Comparison of ENCODE assay signal across 10 cellular contexts in the genomic region with DNA sequence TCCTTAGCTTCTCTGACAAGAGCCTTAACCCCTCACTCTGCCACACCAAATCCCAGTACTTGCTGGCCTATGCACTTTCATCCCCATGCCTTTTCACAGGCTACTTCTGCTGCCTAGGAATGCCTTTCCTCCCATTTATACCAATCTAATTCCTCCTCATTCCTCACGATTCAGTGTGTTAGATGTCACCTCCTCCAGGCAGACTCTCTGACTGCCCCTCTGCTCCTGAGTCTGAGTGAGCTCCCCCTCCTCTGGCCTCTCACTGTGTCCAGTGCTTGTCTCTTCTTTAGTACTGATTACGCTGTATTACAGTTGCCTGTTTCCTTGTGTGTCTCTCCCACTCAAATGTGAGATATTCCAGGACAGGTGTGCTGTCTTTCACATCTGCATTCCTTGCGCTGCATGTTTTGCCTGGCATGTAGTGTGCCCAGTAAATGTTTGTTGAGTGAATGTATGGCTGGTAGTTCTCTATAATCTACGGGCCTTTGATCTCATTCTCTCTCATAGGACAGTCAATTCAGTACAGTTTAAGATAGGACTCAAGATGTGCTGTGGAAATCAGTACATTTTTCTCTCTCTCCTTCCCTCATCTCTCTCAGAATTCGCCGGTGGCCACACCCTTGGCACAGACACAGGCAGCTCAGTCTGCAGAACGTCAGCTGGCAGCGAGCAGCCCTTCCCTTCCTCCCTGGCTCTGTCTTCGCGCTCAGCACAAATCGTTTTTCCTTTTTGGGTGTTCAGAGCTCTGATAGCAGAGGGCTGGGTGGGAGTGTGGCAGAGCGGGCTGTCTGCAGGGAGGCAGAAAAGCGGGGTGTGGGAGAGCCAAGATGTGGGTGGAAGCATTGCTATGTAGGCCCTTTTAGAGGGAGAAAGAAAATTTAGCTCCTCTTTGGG. TPM values are rescaled to one million over a fixed set of nuclear protein-coding genes. Genes with fewer than 3 reads are reported as not detected.
DNase-seq lines count a peak whose midpoint lies in the region; ATAC-seq and TF ChIP-seq lines count a peak whose summit lies in the region.
"Had no signal": no experiment of that assay in that cellular context is flagged by ENCODE, and none has a peak within 500 bp of the region (broad histone marks: within the 10 kb centered on the region; RNA-seq: fewer than 3 reads in every experiment).

No MANE protein-coding gene starts in this region.

- H3K27ac Mint-ChIP-seq in activated CD8-positive, alpha-beta T cell treated with anti-CD3 and anti-CD28 coated beads, Interleukin-2, amount 10 ng/mL, durations not matched to agents 7 days and 5 days: no peak overlapping the region

- no peaks in the 10 kb centered on the region for H3K36me3 Mint-ChIP-seq in activated CD8-positive, alpha-beta T cell treated with anti-CD3 and anti-CD28 coated beads, Interleukin-2, amount 10 ng/mL, durations not matched to agents 7 days and 5 days (ENCODE audit: low read depth)

- H3K27me3 Mint-ChIP-seq in activated CD8-positive, alpha-beta T cell treated with anti-CD3 and anti-CD28 coated beads, Interleukin-2, amount 10 ng/mL, durations not matched to agents 7 days and 5 days (ENCODE audit: low read depth): peaks cover 28% of the 10 kb centered on the region

- peaks cover 0 to 9% of the 10 kb centered on the region in 2 donors for H3K4me1 ChIP-seq in left lung
- H3K4me1 ChIP-seq in thoracic aorta (ENCODE audit: control insufficient read depth in 1 of 2, low read depth in 2 of 2): peaks cover 17 to 35% of the 10 kb centered on the region in 2 donors

- H3K27ac ChIP-seq in left lung (peak overlapping the region; percentile 58 to 65), thoracic aorta (peak overlapping the region; percentile 53 to 78)

- TF ChIP-seq CTCF in left lung (IDR thresholded peaks at IDR 0.05) (no peak), thoracic aorta (IDR thresholded peaks at IDR 0.05) (no peak)

- H3K4me3 Mint-ChIP-seq in activated CD8-positive, alpha-beta T cell treated with anti-CD3 and anti-CD28 coated beads, Interleukin-2, amount 10 ng/mL, durations not matched to agents 7 days and 5 days: no peak overlapping the region

- CTCF ChIA-PET in activated CD8-positive, alpha-beta T cell treated with anti-CD3 and anti-CD28 coated beads, Interleukin-2, amount 10 ng/mL, durations not matched to agents 7 days and 5 days (lab: Charles Lee): interaction anchor here (1.1 to 1.2 kb wide), 2 partner anchors 66 to 67 kb away, joined by 3 to 4 read pairs; a partner anchor contains a TSS

- H3K4me3 ChIP-seq in left lung: no peak overlapping the region
- H3K4me3 ChIP-seq in thoracic aorta: peak overlapping the region; percentile 47

- DNase-seq in NCI-H226 (peak; percentile 83), cerebellar cortex (ENCODE audit: low spot score) (peak; percentile 55), left lung (peak in 1 of 2 donors; percentile 51), thoracic aorta (ENCODE audit: low spot score) (no peak), OCI-M1 (lab: John Stamatoyannopoulos, UW) (no peak), KG1 (lab: John Stamatoyannopoulos, UW) (no peak)
- DNase-seq in activated CD8-positive, alpha-beta T cell treated with anti-CD3 and anti-CD28 coated beads, Interleukin-2, amount 10 ng/mL, durations not matched to agents 7 days and 5 days: no peak
- DNase-seq: activated T-cell treated with anti-CD3 and anti-CD28 coated beads, Interleukin-2, amount 50 U/mL, for 48 hours had no signal

- H3K4me1 Mint-ChIP-seq in activated CD8-positive, alpha-beta T cell treated with anti-CD3 and anti-CD28 coated beads, Interleukin-2, amount 10 ng/mL, durations not matched to agents 7 days and 5 days (ENCODE audit: low read depth): no peaks in the 10 kb centered on the region

- POLR2A ChIA-PET in activated CD8-positive, alpha-beta T cell treated with anti-CD3 and anti-CD28 coated beads, Interleukin-2, amount 10 ng/mL, durations not matched to agents 7 days and 5 days (lab: Charles Lee): no interaction called here

- H3K36me3 ChIP-seq in left lung (no peaks in the 10 kb centered on the region), thoracic aorta (no peaks in the 10 kb centered on the region)

- intact Hi-C loops in left lung (cut with DNase I): no loop called here

- no peaks in the 10 kb centered on the region for H3K27me3 ChIP-seq in left lung
- H3K27me3 ChIP-seq in thoracic aorta (replicated peaks; ENCODE audit: insufficient read depth): no peaks in the 10 kb centered on the region

- H3K9me3 ChIP-seq in left lung (no peaks in the 10 kb centered on the region), thoracic aorta (no peaks in the 10 kb centered on the region)

- peak; percentile 81 for ATAC-seq in left lung
- ATAC-seq in thoracic aorta (ENCODE audit: insufficient number of reproducible peaks, low FRiP score, low read depth): no peak
- ATAC-seq in activated CD8-positive, alpha-beta T cell treated with anti-CD3 and anti-CD28 coated beads, Interleukin-2, amount 10 ng/mL, durations not matched to agents 7 days and 5 days: no peak
- ATAC-seq in GM21381 (IDR thresholded peaks at IDR 0.05; ENCODE audit: unreplicated experiment): no peak
- ATAC-seq: Panc1 had no signal

- H3K9me3 Mint-ChIP-seq in activated CD8-positive, alpha-beta T cell treated with anti-CD3 and anti-CD28 coated beads, Interleukin-2, amount 10 ng/mL, durations not matched to agents 7 days and 5 days (ENCODE audit: insufficient read depth): no peaks in the 10 kb centered on the region

RNA-seq across cellular contexts. Expression of a gene that starts 18.5 kb away (rescaled TPM):
- total RNA-seq in left lung (10 to 100 TPM in 1 of 2 donors, 1 to 10 TPM in 1; 9.9 to 13.0 TPM), thoracic aorta (10 to 100 TPM in 1 of 2 donors, 1 to 10 TPM in 1; 3.5 to 21.0 TPM)
- 1 to 10 TPM; 2.9 to 4.2 TPM for total RNA-seq in activated CD8-positive, alpha-beta T cell treated with anti-CD3 and anti-CD28 coated beads, Interleukin-2, amount 10 ng/mL, durations not matched to agents 7 days and 5 days

Comparison
In these comparisons a context has a peak if more than half of its experiments do, and no peak if none do; other contexts are left out.
1. DNase-seq: peak in NCI-H226 (single experiment) and cerebellar cortex (single experiment); none in thoracic aorta (single experiment), activated CD8-positive, alpha-beta T cell treated with anti-CD3 and anti-CD28 coated beads, Interleukin-2, amount 10 ng/mL, durations not matched to agents 7 days and 5 days (single experiment), OCI-M1 (single experiment) and KG1 (single experiment).